In genomic region chr6:156952401-156952800, GRCh38 we compare ENCODE assay signal across 14 cellular contexts.
A peak's percentile ranks its signal among the peaks of the same experiment; 100 is the strongest.
DNase-seq lines count a peak whose midpoint lies in the region; ATAC-seq and TF ChIP-seq lines count a peak whose summit lies in the region.
"Had no signal": no experiment of that assay in that cellular context is flagged by ENCODE, and none has a peak within 500 bp of the region (broad histone marks: within the 10 kb centered on the region; RNA-seq: fewer than 3 reads in every experiment).

No MANE protein-coding gene starts in this region.

- H3K9me3 ChIP-seq in BLaER1 (no peaks in the 10 kb centered on the region), OCI-LY7 (ENCODE audit: low read length) (no peaks in the 10 kb centered on the region), endodermal cell (ENCODE audit: control insufficient read depth, low read length) (no peaks in the 10 kb centered on the region)

- H3K9me3 Mint-ChIP-seq in endodermal cell: no peaks in the 10 kb centered on the region
- no peaks in the 10 kb centered on the region for H3K9me3 Mint-ChIP-seq in neural crest cell
- H3K9me3 Mint-ChIP-seq: activated T-helper 2 cell treated with anti-CD3 and anti-CD28 coated beads, Interferon-gamma antibody, Interleukin-2, Interleukin-4, amounts not matched to agents 10 μg/mL and 5 μg/mL and 100 μg/mL, durations not matched to agents 14 hours and 24 hours and 36 hours had no signal

- intact Hi-C loops in OCI-LY7 (cut with micrococcal nuclease; ENCODE audit: unreplicated experiment): no loop called here

- H3K4me3 Mint-ChIP-seq in endodermal cell (no peak overlapping the region), neural crest cell (no peak overlapping the region)
- H3K4me3 Mint-ChIP-seq: activated CD8-positive, alpha-beta T cell treated with anti-CD3 and anti-CD28 coated beads, Interleukin-2, amount 10 ng/mL, durations not matched to agents 7 days and 5 days had no signal

- no peak overlapping the region for H2AFZ ChIP-seq in OCI-LY7 (ENCODE audit: low read length)

- H3K4me1 ChIP-seq in BLaER1: peaks cover 61% of the 10 kb centered on the region
- peaks cover 13% of the 10 kb centered on the region for H3K4me1 ChIP-seq in OCI-LY7 (ENCODE audit: insufficient read depth, low read length, poor library complexity, severe bottlenecking)
- peaks cover 8% of the 10 kb centered on the region for H3K4me1 ChIP-seq in endodermal cell (ENCODE audit: control insufficient read depth, insufficient read depth, low read length)

- no peaks in the 10 kb centered on the region for H3K36me3 Mint-ChIP-seq in endodermal cell (ENCODE audit: low read depth)
- H3K36me3 Mint-ChIP-seq in neural crest cell (ENCODE audit: low read depth): no peaks in the 10 kb centered on the region

- H3K79me2 ChIP-seq in OCI-LY7 (ENCODE audit: insufficient read depth, low read depth, low read length): peaks cover 77% of the 10 kb centered on the region

- no peaks in the 10 kb centered on the region for H3K9me2 ChIP-seq in OCI-LY7 (ENCODE audit: insufficient read depth, low read length)

- peak overlapping the region; percentile 50; the same call in 1 of the 2 replicates for H3K9ac ChIP-seq in BLaER1
- H3K9ac ChIP-seq in endodermal cell (ENCODE audit: extremely low read depth, low read length, poor library complexity, severe bottlenecking): no peak overlapping the region

- H3K27ac Mint-ChIP-seq in endodermal cell: peak overlapping the region; percentile 55
- H3K27ac Mint-ChIP-seq in neural crest cell (ENCODE audit: unreplicated experiment): peak overlapping the region; percentile 24
- H3K27ac Mint-ChIP-seq: activated CD8-positive, alpha-beta T cell treated with anti-CD3 and anti-CD28 coated beads, Interleukin-2, amount 10 ng/mL, durations not matched to agents 7 days and 5 days had no signal

- H3K27me3 ChIP-seq in BLaER1: no peaks in the 10 kb centered on the region
- no peaks in the 10 kb centered on the region for H3K27me3 ChIP-seq in endodermal cell (ENCODE audit: control insufficient read depth, insufficient read depth, low read length, poor library complexity, severe bottlenecking)

- CTCF ChIA-PET in OCI-LY7 (lab: Charles Lee; ENCODE audit: unreplicated experiment): no interaction called here

- H4K20me1 ChIP-seq in BLaER1 (peaks cover 95% of the 10 kb centered on the region), OCI-LY7 (ENCODE audit: insufficient read depth, low read length) (peaks cover 6% of the 10 kb centered on the region)

- H3K4me1 Mint-ChIP-seq in endodermal cell: peaks cover 33% of the 10 kb centered on the region
- peaks cover 45% of the 10 kb centered on the region for H3K4me1 Mint-ChIP-seq in neural crest cell

- POLR2A ChIA-PET in OCI-LY7 (lab: Charles Lee): interaction anchor here (0.9 to 3.8 kb wide), 8 partner anchors 9 to 46 kb away, joined by 3 to 18 read pairs (median 4); no protein-coding TSS in a partner anchor

- ATAC-seq in GM21723 (IDR thresholded peaks at IDR 0.05; ENCODE audit: unreplicated experiment) (no peak), HG03439 (IDR thresholded peaks at IDR 0.05; ENCODE audit: unreplicated experiment) (no peak)
- ATAC-seq: activated CD8-positive, alpha-beta T cell treated with anti-CD3 and anti-CD28 coated beads, Interleukin-2, amount 10 ng/mL, durations not matched to agents 7 days and 5 days had no signal

- peak overlapping the region; percentile 83 for H3K4me2 ChIP-seq in BLaER1
- H3K4me2 ChIP-seq in OCI-LY7 (ENCODE audit: low read length): peak overlapping the region; percentile 28; the same call in 1 of the 2 replicates

- WGBS in endodermal cell (ENCODE audit: insufficient coverage in 1 of 2, insufficient read length in 1 of 2), 2 experiments: 88% methylated on average over 5 of the region's 5 CpGs; no CpG with 5 or more reads in 1 of the 2 experiments

- BruUV-seq in OCI-LY7 (replicated peaks; lab: Mats Ljungman, UMichigan): no TSS peak

- H3K27me3 Mint-ChIP-seq in endodermal cell (ENCODE audit: insufficient read depth): no peaks in the 10 kb centered on the region
- H3K27me3 Mint-ChIP-seq in neural crest cell (ENCODE audit: low read depth): no peaks in the 10 kb centered on the region

- H3K36me3 ChIP-seq in BLaER1 (peaks cover 22% of the 10 kb centered on the region), OCI-LY7 (ENCODE audit: insufficient read depth, low read length) (no peaks in the 10 kb centered on the region; the same call in 1 of the 2 replicates), endodermal cell (ENCODE audit: control insufficient read depth, insufficient read depth, low read length) (no peaks in the 10 kb centered on the region)

- DNase-seq in OCI-LY7 (ENCODE audit: low spot score) (no peak), endodermal cell (no peak), neural crest cell (ENCODE audit: low read depth, low spot score) (no peak), NK-92 (lab: John Stamatoyannopoulos, UW; ENCODE audit: unreplicated experiment) (no peak), MV-4-11 (lab: John Stamatoyannopoulos, UW) (no peak)
- DNase-seq: activated CD8-positive, alpha-beta T cell treated with anti-CD3 and anti-CD28 coated beads, Interleukin-2, amount 10 ng/mL, durations not matched to agents 7 days and 5 days; erythroblast; islet precursor cell; NCI-H1694; OCI-M1 had no signal

- H3K4me3 ChIP-seq in BLaER1: no peak overlapping the region
- H3K4me3 ChIP-seq in OCI-LY7 (ENCODE audit: low read depth, low read length, poor library complexity, severe bottlenecking): no peak overlapping the region
- H3K4me3 ChIP-seq in endodermal cell (ENCODE audit: low read length): no peak overlapping the region

- H3K27ac ChIP-seq in BLaER1 (peak overlapping the region; percentile 75), OCI-LY7 (ENCODE audit: low read depth, low read length, poor library complexity, severe bottlenecking) (no peak overlapping the region), endodermal cell (ENCODE audit: low read depth, low read length) (peak overlapping the region; percentile 86)

- TF ChIP-seq CTCF in OCI-LY7 (conservative IDR thresholded peaks at IDR 0.05; ENCODE audit: low read length) (no peak), endodermal cell (conservative IDR thresholded peaks at IDR 0.05) (no peak), neural crest cell (conservative IDR thresholded peaks at IDR 0.05) (no peak)
